1 cellular context compared by ENCODE assay signal in genomic region chr10:119284679-119285096, GRCh38.
TF ChIP-seq lines count a peak whose summit lies in the region.

No MANE protein-coding gene starts in this region.

TF ChIP-seq in HepG2, 621 proteins besides CTCF, POLR2A, EP300 and RAD21 (continued from another document):
- TF ChIP-seq ZNF280D (CRISPR knock-in tag; IDR thresholded peaks at IDR 0.05), result no peak
- no peak for TF ChIP-seq ZNF142 (CRISPR knock-in tag; IDR thresholded peaks at IDR 0.05)
- no peak for TF ChIP-seq ZNF251 (CRISPR knock-in tag; IDR thresholded peaks at IDR 0.05)
- no peak for TF ChIP-seq PRMT3 (CRISPR knock-in tag; IDR thresholded peaks at IDR 0.05; ENCODE audit: borderline replicate concordance, low read depth)
- TF ChIP-seq PREB (CRISPR knock-in tag; IDR thresholded peaks at IDR 0.05), result no peak
- no peak for TF ChIP-seq RARA (CRISPR knock-in tag; IDR thresholded peaks at IDR 0.05)
- no peak for TF ChIP-seq ZNF260 (CRISPR knock-in tag; IDR thresholded peaks at IDR 0.05; ENCODE audit: borderline replicate concordance, low read depth)
- no peak for TF ChIP-seq ZNF713 (CRISPR knock-in tag; IDR thresholded peaks at IDR 0.05)
- no peak for TF ChIP-seq E2F5 (CRISPR knock-in tag; conservative IDR thresholded peaks at IDR 0.05)
- TF ChIP-seq NR3C1 (CRISPR knock-in tag; IDR thresholded peaks at IDR 0.05), result no peak
